ENCODE assay signal across 6 cellular contexts in the genomic region with DNA sequence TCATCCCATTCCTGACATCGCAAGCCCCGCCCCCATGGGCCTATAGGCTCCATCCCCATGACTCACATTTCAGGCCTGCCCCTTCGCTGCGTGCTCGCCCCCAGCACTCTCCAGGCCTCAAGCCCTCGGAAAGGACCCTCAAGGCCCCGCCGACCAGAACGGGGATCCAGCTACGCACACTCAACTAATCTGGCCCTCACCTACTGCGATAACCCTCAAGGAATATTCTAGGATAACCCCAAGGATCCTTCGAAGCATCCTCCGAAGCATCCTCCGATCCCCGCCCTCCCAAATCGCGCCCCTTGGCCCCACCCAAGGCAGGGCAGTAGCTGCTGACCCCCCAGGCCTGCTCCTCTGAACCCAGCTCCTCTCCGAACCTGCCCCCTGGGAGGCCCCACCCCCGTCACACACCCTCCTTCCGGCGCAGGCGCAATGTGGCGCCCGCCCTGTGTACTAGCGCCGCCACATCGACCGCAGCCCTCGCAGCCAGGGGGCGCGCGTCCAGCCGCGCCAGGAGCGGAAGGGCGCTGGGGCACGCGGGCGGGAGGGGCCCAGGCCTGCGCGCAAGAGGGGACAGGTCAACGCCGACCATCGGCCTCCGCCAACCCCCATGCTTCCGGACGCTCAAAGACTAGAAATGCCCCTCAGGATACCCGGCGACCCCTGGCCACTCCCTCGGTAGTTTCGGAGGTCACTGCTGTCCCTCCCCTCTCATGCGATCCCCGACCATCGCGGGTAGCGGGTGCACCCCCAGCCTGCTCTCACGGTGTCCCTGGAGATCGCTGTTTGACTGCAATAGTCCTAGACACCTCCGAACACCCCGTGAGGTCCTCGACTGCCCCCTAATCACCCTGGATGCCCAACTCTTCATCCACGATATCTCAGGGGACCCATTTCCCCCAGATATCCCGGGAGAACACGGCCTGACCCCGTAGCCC.
DNase-seq lines count a peak whose midpoint lies in the region; ATAC-seq and TF ChIP-seq lines count a peak whose summit lies in the region.

No MANE protein-coding gene starts in this region.

- H3K27me3 Mint-ChIP-seq in activated naive CD8-positive, alpha-beta T cell = no peaks in the 10 kb centered on the region

- peak overlapping the region; percentile 91 for H3K4me3 Mint-ChIP-seq in activated naive CD8-positive, alpha-beta T cell

- no peaks in the 10 kb centered on the region for H3K36me3 Mint-ChIP-seq in activated naive CD8-positive, alpha-beta T cell

- TF ChIP-seq CTCF in GM10266 (IDR thresholded peaks at IDR 0.05; ENCODE audit: control insufficient read depth, insufficient read depth, low read depth, missing control alignments) = peak; percentile 86

- peak overlapping the region; percentile 93 for H3K27ac Mint-ChIP-seq in activated naive CD8-positive, alpha-beta T cell

- peaks cover 16% of the 10 kb centered on the region for H3K4me1 Mint-ChIP-seq in activated naive CD8-positive, alpha-beta T cell (ENCODE audit: low read depth)

- H3K9me3 Mint-ChIP-seq in activated naive CD8-positive, alpha-beta T cell (ENCODE audit: low read depth) = no peaks in the 10 kb centered on the region

- ATAC-seq in HG03135 (IDR thresholded peaks at IDR 0.05; ENCODE audit: unreplicated experiment) = peak; percentile 86

- DNase-seq in GM10266 (ENCODE audit: extremely low spot score) (peak; percentile 85), NOMO-1 treated with DMSO at 0.1 percent for 48 hours (lab: John Stamatoyannopoulos, UW; ENCODE audit: unreplicated experiment) (peak; percentile 71), iris pigment epithelial cell (ENCODE audit: low read depth) (peak; percentile 92)
- peak; percentile 75 for DNase-seq in stimulated activated CD8-positive, alpha-beta memory T cell treated with anti-CD3 and anti-CD28 coated beads, Interleukin-4, amount 100 ng/mL, for 24 hours (ENCODE audit: low read depth)

Comparison
In these comparisons a context has a peak if more than half of its experiments do, and no peak if none do; other contexts are left out.
1. Peak in every context shown above with its lines: DNase-seq and ATAC-seq.